Comparison of ENCODE assay signal across 21 cellular contexts in the genomic region with DNA sequence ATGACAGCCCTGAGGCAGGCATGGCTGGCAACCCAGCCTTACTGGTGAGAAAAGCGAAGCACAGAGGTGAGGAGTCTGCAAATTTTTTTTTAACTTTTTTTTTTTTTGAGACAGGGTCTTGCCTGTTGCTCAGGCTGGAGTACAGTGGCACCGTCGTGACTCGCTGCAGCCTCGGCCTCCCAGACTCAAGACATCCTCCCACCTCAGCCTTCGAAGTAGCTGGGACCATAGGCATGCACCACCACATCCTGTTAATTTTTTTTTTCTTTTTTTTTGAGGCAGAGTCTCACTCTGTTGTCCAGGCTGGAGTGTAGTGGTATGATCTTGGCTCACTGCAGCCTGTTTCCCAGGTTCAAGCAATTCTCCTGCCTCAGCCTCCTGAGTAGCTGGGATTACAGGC. TPM values are rescaled to one million over a fixed set of nuclear protein-coding genes. Genes with fewer than 3 reads are reported as not detected.
DNase-seq lines count a peak whose midpoint lies in the region; ATAC-seq and TF ChIP-seq lines count a peak whose summit lies in the region.
"Had no signal": no experiment of that assay in that cellular context is flagged by ENCODE, and none has a peak within 500 bp of the region (broad histone marks: within the 10 kb centered on the region; RNA-seq: fewer than 3 reads in every experiment).

No MANE protein-coding gene starts in this region.

- no peak overlapping the region for H2BK120ac ChIP-seq in neuronal stem cell (ENCODE audit: low read depth, low read length)

- no peaks in the 10 kb centered on the region for H3K27me3 ChIP-seq in DND-41 (ENCODE audit: insufficient read depth, low read length, poor library complexity)
- H3K27me3 ChIP-seq in neuronal stem cell (ENCODE audit: control insufficient read depth in 3 of 3, insufficient read depth in 3 of 3, low read depth in 1 of 3, low read length in 3 of 3), result no peaks in the 10 kb centered on the region
- H3K27me3 ChIP-seq: BE2C; BLaER1 treated with 17β-estradiol and CSF1 and Interleukin-3, amounts not matched to agents 10 nM and 100 nM had no signal

- H4K8ac ChIP-seq in neuronal stem cell (ENCODE audit: low read depth, low read length), result no peak overlapping the region

- CTCF ChIA-PET in RWPE1 (lab: Yijun Ruan, JAX), result interaction anchor here (0.5 kb wide), 1 partner anchor 14 kb away, joined by 3 read pairs; no protein-coding TSS in a partner anchor

- H3K27ac ChIP-seq in DND-41 (ENCODE audit: low read length) (no peak overlapping the region), RWPE1 (peak overlapping the region; percentile 31), neuronal stem cell (replicated peaks; ENCODE audit: low read length) (no peak overlapping the region)
- H3K27ac ChIP-seq: A549; BLaER1 treated with 17β-estradiol and CSF1 and Interleukin-3, amounts not matched to agents 10 nM and 100 nM; GM23248 had no signal

- no peak overlapping the region for H3K14ac ChIP-seq in neuronal stem cell (ENCODE audit: low read length)

- H3K9me3 ChIP-seq in DND-41 (ENCODE audit: insufficient read depth, low read length, severe bottlenecking), result no peaks in the 10 kb centered on the region
- peaks cover 8 to 16% of the 10 kb centered on the region in 2 donors for H3K9me3 ChIP-seq in neuronal stem cell (replicated peaks in 1 of 2; ENCODE audit: control insufficient read depth in 2 of 2, insufficient read depth in 1 of 2, low read depth in 1 of 2, low read length in 2 of 2)
- H3K9me3 ChIP-seq: BE2C had no signal

- H3K4ac ChIP-seq in neuronal stem cell (ENCODE audit: low read length), result no peak overlapping the region

- ATAC-seq in DND-41 (ENCODE audit: insufficient read depth, low read depth), result peak; percentile 62; the same call in 2 of the 3 replicates
- no peak for ATAC-seq in Right ventricle myocardium inferior
- no peak for ATAC-seq in GM21367 (IDR thresholded peaks at IDR 0.05; ENCODE audit: unreplicated experiment)
- ATAC-seq: HCT116 had no signal

- H3K79me1 ChIP-seq in neuronal stem cell (ENCODE audit: low read depth, low read length), result no peaks in the 10 kb centered on the region

- DNase-seq in DND-41, result peak; percentile 17
- peak; percentile 16 for DNase-seq in EH (ENCODE audit: low read depth)
- no peak for DNase-seq in RWPE1 (ENCODE audit: low spot score)
- no peak for DNase-seq in neuronal stem cell (ENCODE audit: low spot score)
- no peak for DNase-seq in Right ventricle myocardium inferior (ENCODE audit: missing footprints)
- no peak for DNase-seq in NCI-H2171 (lab: John Stamatoyannopoulos, UW)
- DNase-seq: 8988T; ACHN; AML-193; BE2C; Calu3; CD4-positive, alpha-beta memory T cell; COR-L47; DMS53; GM23248; H9; HFFc6 had no signal

- no peak overlapping the region for H3K9ac ChIP-seq in DND-41 (ENCODE audit: low read depth, low read length)
- no peak overlapping the region for H3K9ac ChIP-seq in neuronal stem cell (ENCODE audit: low read depth, low read length, poor library complexity)
- H3K9ac ChIP-seq: BLaER1 treated with 17β-estradiol and CSF1 and Interleukin-3, amounts not matched to agents 10 nM and 100 nM; GM23248 had no signal

- intact Hi-C loops in Right ventricle myocardium inferior (cut with DNase I), result no loop called here

- no peak overlapping the region for H2BK5ac ChIP-seq in neuronal stem cell (ENCODE audit: low read length)

- H2AK5ac ChIP-seq in neuronal stem cell (ENCODE audit: low read depth, low read length), result no peak overlapping the region

- H3K18ac ChIP-seq in neuronal stem cell (ENCODE audit: low read length), result peak overlapping the region; percentile 6

- no peak overlapping the region for H2AFZ ChIP-seq in DND-41 (ENCODE audit: low read depth, low read length)
- no peak overlapping the region for H2AFZ ChIP-seq in neuronal stem cell (ENCODE audit: low read length)
- H2AFZ ChIP-seq: GM23248 had no signal

- no peak overlapping the region for H3K4me2 ChIP-seq in DND-41 (ENCODE audit: insufficient read depth, low read length)
- no peak overlapping the region for H3K4me2 ChIP-seq in neuronal stem cell (ENCODE audit: insufficient read depth, low read length, poor library complexity, severe bottlenecking)
- H3K4me2 ChIP-seq: A549; BLaER1 treated with 17β-estradiol and CSF1 and Interleukin-3, amounts not matched to agents 10 nM and 100 nM had no signal

- H4K20me1 ChIP-seq in DND-41 (ENCODE audit: insufficient read depth, low read length), result no peaks in the 10 kb centered on the region
- H4K20me1 ChIP-seq: BLaER1 treated with 17β-estradiol and CSF1 and Interleukin-3, amounts not matched to agents 10 nM and 100 nM had no signal

- POLR2A ChIA-PET in RWPE1 (lab: Yijun Ruan, JAX; ENCODE audit: low non-redundant PET), result no interaction called here

- H2BK12ac ChIP-seq in neuronal stem cell (ENCODE audit: low read length), result no peak overlapping the region

- TF ChIP-seq CTCF in DND-41 (IDR thresholded peaks at IDR 0.05; ENCODE audit: borderline replicate concordance, extremely low read depth, low read length, poor library complexity, severe bottlenecking), result no peak
- no peak for TF ChIP-seq CTCF in RWPE1 (conservative IDR thresholded peaks at IDR 0.05; ENCODE audit: low read depth)

- H3K4me3 ChIP-seq in DND-41 (ENCODE audit: low read depth in 1 of 2, low read length in 2 of 2) (no peak overlapping the region), neuronal stem cell (ENCODE audit: low read length in 2 of 2) (no peak overlapping the region)
- H3K4me3 ChIP-seq: A549; BLaER1 treated with 17β-estradiol and CSF1 and Interleukin-3, amounts not matched to agents 10 nM and 100 nM; GM23248 had no signal

- no CpG with 5 or more reads among the region's 6 CpGs for WGBS in neuronal stem cell (ENCODE audit: extremely low coverage in 2 of 2, insufficient read length in 2 of 2, insufficient replicate concordance in 1 of 2), 2 donors

- H3K36me3 ChIP-seq in DND-41 (ENCODE audit: insufficient read depth, low read length), result no peaks in the 10 kb centered on the region
- no peaks in the 10 kb centered on the region for H3K36me3 ChIP-seq in neuronal stem cell (replicated peaks in 1 of 2; ENCODE audit: control insufficient read depth in 2 of 2, insufficient read depth in 2 of 2, low read length in 2 of 2)
- H3K36me3 ChIP-seq: BE2C had no signal

- H4K91ac ChIP-seq in neuronal stem cell (ENCODE audit: low read depth, low read length, poor library complexity), result no peak overlapping the region

- H3K4me1 ChIP-seq in DND-41 (ENCODE audit: insufficient read depth, low read length), result no peaks in the 10 kb centered on the region
- H3K4me1 ChIP-seq in neuronal stem cell (ENCODE audit: control insufficient read depth in 2 of 2, insufficient read depth in 1 of 2, low read depth in 1 of 2, low read length in 2 of 2), result peaks cover 2 to 9% of the 10 kb centered on the region in 2 donors
- H3K4me1 ChIP-seq: A549, BE2C had no signal

- H3K23ac ChIP-seq in neuronal stem cell (ENCODE audit: low read depth, low read length, poor library complexity), result no peak overlapping the region

- H2BK15ac ChIP-seq in neuronal stem cell (ENCODE audit: low read length), result no peak overlapping the region

- no peaks in the 10 kb centered on the region for H3K79me2 ChIP-seq in DND-41 (ENCODE audit: insufficient read depth, low read length)

RNA-seq across cellular contexts. Expression of a gene that starts 35.1 kb away (rescaled TPM):
- 35.6 TPM for polyA plus RNA-seq in neuronal stem cell (2013, experiment 1 of 2)
- 35.2 TPM for polyA plus RNA-seq in neuronal stem cell (2013, experiment 2 of 2)
- total RNA-seq in Right ventricle myocardium inferior, result 8.9 TPM

Comparison
In these comparisons a context has a peak if more than half of its experiments do, and no peak if none do; other contexts are left out.
1. DNase-seq: peak in DND-41 (single experiment) and EH (single experiment); none in RWPE1 (single experiment), neuronal stem cell (single experiment), Right ventricle myocardium inferior (single experiment) and NCI-H2171 (single experiment).